ENCODE assay signal across 8 cellular contexts in the genomic region with DNA sequence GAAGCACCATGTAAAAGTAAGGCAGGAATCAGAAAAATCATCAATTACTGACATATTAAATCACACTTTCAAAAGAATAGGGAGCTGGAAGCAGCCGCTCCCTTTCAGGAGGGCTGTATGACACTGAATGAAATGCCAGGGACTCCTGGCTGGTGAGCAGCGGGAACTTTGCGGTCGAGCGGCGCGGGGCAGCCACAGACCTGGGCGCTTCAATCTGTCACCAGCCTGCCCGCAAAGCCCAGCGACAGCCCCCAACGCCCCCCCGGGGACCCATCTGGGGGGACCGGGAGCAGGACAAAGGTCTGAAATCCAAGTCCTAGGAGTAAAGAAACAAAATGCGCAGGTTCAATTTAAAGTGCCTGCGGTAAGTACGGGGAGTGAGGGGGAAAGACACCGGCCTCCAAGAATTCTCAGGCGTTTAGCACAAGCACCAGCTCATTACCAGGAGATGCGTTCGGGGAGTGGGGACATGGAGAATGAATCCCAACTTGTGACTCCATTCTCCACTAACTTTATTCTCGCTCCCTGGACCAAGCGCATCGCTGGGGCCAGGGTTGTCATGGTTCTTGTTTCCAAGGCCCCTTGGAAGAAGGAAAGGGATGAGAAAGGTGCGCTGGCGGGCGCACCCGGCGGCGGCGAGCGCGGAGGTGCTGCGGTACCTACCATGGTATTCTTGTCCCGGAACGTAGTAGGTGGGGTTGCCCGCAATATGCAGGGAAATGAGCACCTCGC. TPM values are rescaled to one million over a fixed set of nuclear protein-coding genes. Genes with fewer than 3 reads are reported as not detected.
DNase-seq lines count a peak whose midpoint lies in the region; ATAC-seq and TF ChIP-seq lines count a peak whose summit lies in the region.

No MANE protein-coding gene starts in this region.

- intact Hi-C loops in left ventricle myocardium inferior (cut with micrococcal nuclease) = no loop called here
- intact Hi-C loops in left ventricle myocardium superior (cut with micrococcal nuclease) = no loop called here
- intact Hi-C loops in lower leg skin (cut with DNase I; ENCODE audit: low total_unique reads) = no loop called here
- intact Hi-C loops in vagina (cut with DNase I) = no loop called here

- H3K4me3 ChIP-seq in left ventricle myocardium inferior = peak overlapping the region; percentile 61
- H3K4me3 ChIP-seq in astrocyte of the spinal cord (ENCODE audit: low read depth, low read length) = peak overlapping the region; percentile 28
- peak overlapping the region; percentile 10 for H3K4me3 ChIP-seq in lower leg skin (ENCODE audit: low read depth, poor library complexity, severe bottlenecking)
- peak overlapping the region; percentile 44 to 46 for H3K4me3 ChIP-seq in vagina

- H3K9me3 Mint-ChIP-seq in activated naive CD4-positive, alpha-beta T cell treated with anti-CD3 and anti-CD28 coated beads, Interleukin-2, amount 10 ng/mL, durations not matched to agents 7 days and 5 days = no peaks in the 10 kb centered on the region

- CTCF ChIA-PET in activated naive CD4-positive, alpha-beta T cell treated with anti-CD3 and anti-CD28 coated beads, Interleukin-2, amount 10 ng/mL, durations not matched to agents 7 days and 5 days (lab: Charles Lee) = interaction anchor here (0.7 kb wide), 1 partner anchor 416 kb away, joined by 3 read pairs; no protein-coding TSS in a partner anchor

- no peak overlapping the region for H3K27ac ChIP-seq in left ventricle myocardium inferior (replicated peaks)
- H3K27ac ChIP-seq in vagina = no peak overlapping the region

- TF ChIP-seq CTCF in left ventricle myocardium inferior (IDR thresholded peaks at IDR 0.05; ENCODE audit: borderline replicate concordance) = no peak
- no peak for TF ChIP-seq CTCF in astrocyte of the spinal cord (IDR thresholded peaks at IDR 0.05; ENCODE audit: low read depth, low read length)
- TF ChIP-seq CTCF in lower leg skin (IDR thresholded peaks at IDR 0.05) = no peak
- TF ChIP-seq CTCF in vagina (IDR thresholded peaks at IDR 0.05) = no peak

- H3K27me3 ChIP-seq in left ventricle myocardium inferior (ENCODE audit: low read depth) = peaks cover 81% of the 10 kb centered on the region
- H3K27me3 ChIP-seq in vagina = no peaks in the 10 kb centered on the region

- H3K4me1 ChIP-seq in left ventricle myocardium inferior = peaks cover 22% of the 10 kb centered on the region
- peaks cover 10% of the 10 kb centered on the region for H3K4me1 ChIP-seq in vagina

- H3K36me3 Mint-ChIP-seq in activated naive CD4-positive, alpha-beta T cell treated with anti-CD3 and anti-CD28 coated beads, Interleukin-2, amount 10 ng/mL, durations not matched to agents 7 days and 5 days = peaks cover 3% of the 10 kb centered on the region

- WGBS in lower leg skin, 2 donors = 3 to 4% methylated on average over 37 of the region's 37 CpGs

- no peaks in the 10 kb centered on the region for H3K36me3 ChIP-seq in left ventricle myocardium inferior
- H3K36me3 ChIP-seq in vagina = no peaks in the 10 kb centered on the region

- ATAC-seq in left ventricle myocardium superior (no peak), HG02884 (IDR thresholded peaks at IDR 0.05; ENCODE audit: unreplicated experiment) (no peak)

- no peak for TF ChIP-seq POLR2A in lower leg skin (IDR thresholded peaks at IDR 0.05)
- no peak for TF ChIP-seq POLR2A in vagina (IDR thresholded peaks at IDR 0.05)

- H3K4me3 Mint-ChIP-seq in activated naive CD4-positive, alpha-beta T cell treated with anti-CD3 and anti-CD28 coated beads, Interleukin-2, amount 10 ng/mL, durations not matched to agents 7 days and 5 days = no peak overlapping the region

- in situ Hi-C loops in astrocyte of the spinal cord (cut with HindIII; ENCODE audit: low sequenced_read_pairs) = no loop called here

- DNase-seq in left ventricle myocardium inferior = no peak
- no peak for DNase-seq in left ventricle myocardium superior
- peak; percentile 19 for DNase-seq in astrocyte of the spinal cord (ENCODE audit: low read depth, low spot score)
- no peak for DNase-seq in lower leg skin (ENCODE audit: low spot score in 2 of 2)
- no peak for DNase-seq in vagina (ENCODE audit: extremely low spot score in 2 of 2)
- no peak for DNase-seq in activated T-cell treated with anti-CD3 and anti-CD28 coated beads, Interleukin-2, amount 50 U/mL, for 1 hour
- DNase-seq in activated naive CD4-positive, alpha-beta T cell treated with anti-CD3 and anti-CD28 coated beads, Interleukin-2, amount 10 ng/mL, durations not matched to agents 7 days and 5 days = no peak

- peaks cover 10% of the 10 kb centered on the region for H3K4me1 Mint-ChIP-seq in activated naive CD4-positive, alpha-beta T cell treated with anti-CD3 and anti-CD28 coated beads, Interleukin-2, amount 10 ng/mL, durations not matched to agents 7 days and 5 days

- peaks cover 44% of the 10 kb centered on the region for H3K27me3 Mint-ChIP-seq in activated naive CD4-positive, alpha-beta T cell treated with anti-CD3 and anti-CD28 coated beads, Interleukin-2, amount 10 ng/mL, durations not matched to agents 7 days and 5 days

- no peak overlapping the region for H3K27ac Mint-ChIP-seq in activated naive CD4-positive, alpha-beta T cell treated with anti-CD3 and anti-CD28 coated beads, Interleukin-2, amount 10 ng/mL, durations not matched to agents 7 days and 5 days

- H3K9me3 ChIP-seq in left ventricle myocardium inferior (replicated peaks) (no peaks in the 10 kb centered on the region), vagina (no peaks in the 10 kb centered on the region)

RNA-seq across cellular contexts. Expression of gene RELN, which starts 0.8 kb away (rescaled TPM):
- 0.44 TPM for total RNA-seq in left ventricle myocardium inferior
- 2.5 TPM for total RNA-seq in left ventricle myocardium superior
- 1 to 10 TPM; 1.0 to 3.5 (median 1.3) TPM for total RNA-seq in lower leg skin
- total RNA-seq in vagina = 7.4 TPM

Comparison
In these comparisons a context has a peak if more than half of its experiments do, and no peak if none do; other contexts are left out.
1. H3K4me3 ChIP-seq: peak in every context shown above with its lines; median percentile 61 in left ventricle myocardium inferior; 45 in vagina; 28 in astrocyte of the spinal cord; 10 in lower leg skin.